14 cellular contexts compared by ENCODE assay signal in the genomic region with DNA sequence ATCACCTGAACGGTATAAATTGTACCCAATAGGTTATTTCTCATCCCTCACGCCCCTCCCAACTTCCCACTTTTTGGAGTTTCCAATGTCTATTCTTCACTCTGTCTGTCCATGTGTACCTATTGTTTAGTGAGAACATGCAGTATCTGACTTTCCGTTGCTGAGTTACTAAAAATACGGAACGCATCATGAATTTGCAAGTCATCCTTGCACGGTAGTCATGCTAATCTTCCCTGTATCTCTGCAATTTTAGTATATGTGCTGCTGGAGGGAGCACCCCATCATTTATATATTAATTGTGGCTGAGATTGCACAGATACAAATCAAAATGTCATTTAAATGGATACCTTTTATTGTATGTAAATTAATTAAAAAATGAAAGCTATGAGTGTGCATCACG.
"Had no signal": no experiment of that assay in that cellular context is flagged by ENCODE, and none has a peak within 500 bp of the region (broad histone marks: within the 10 kb centered on the region; RNA-seq: fewer than 3 reads in every experiment).

No MANE protein-coding gene starts in this region.

- ATAC-seq: heart left ventricle; left lobe of liver; psoas muscle; sciatic nerve; stimulated activated naive B cell treated with anti-CD40 and anti-IgM and Interleukin-4, amounts not matched to agents 10 μg/mL and 1 μg/mL and 100 μg/mL, for 72 hours had no signal

- H3K36me3 ChIP-seq: colonic mucosa, heart left ventricle, spleen, tibial nerve had no signal

- H3K4me1 ChIP-seq: colonic mucosa had no signal

- H3K4me3 ChIP-seq: colonic mucosa, heart left ventricle, psoas muscle, spleen, tibial nerve had no signal

- H3K9me3 ChIP-seq: colonic mucosa, psoas muscle, tibial nerve had no signal

- DNase-seq: activated CD4-positive, alpha-beta T cell treated with anti-CD3 and anti-CD28 coated beads for 4 hours; activated T-cell treated with anti-CD3 and anti-CD28 coated beads for 4 hours; colonic mucosa; foreskin melanocyte; heart left ventricle; psoas muscle; spleen; stimulated activated CD4-positive, alpha-beta T cell treated with anti-CD3 and anti-CD28 coated beads, Interleukin-1b, Interleukin-23, amount 100 ng/mL, for 48 hours; stimulated activated naive B cell treated with anti-CD40 and anti-IgM and Interleukin-4, amounts not matched to agents 10 μg/mL and 1 μg/mL and 100 μg/mL, for 72 hours; T1000 had no signal

- H3K27ac ChIP-seq: colonic mucosa, psoas muscle, tibial nerve had no signal

- H3K27me3 ChIP-seq: colonic mucosa, tibial nerve had no signal

- FAIRE-seq: islet of Langerhans had no signal
